11 cellular contexts compared by ENCODE assay signal in the genomic region with DNA sequence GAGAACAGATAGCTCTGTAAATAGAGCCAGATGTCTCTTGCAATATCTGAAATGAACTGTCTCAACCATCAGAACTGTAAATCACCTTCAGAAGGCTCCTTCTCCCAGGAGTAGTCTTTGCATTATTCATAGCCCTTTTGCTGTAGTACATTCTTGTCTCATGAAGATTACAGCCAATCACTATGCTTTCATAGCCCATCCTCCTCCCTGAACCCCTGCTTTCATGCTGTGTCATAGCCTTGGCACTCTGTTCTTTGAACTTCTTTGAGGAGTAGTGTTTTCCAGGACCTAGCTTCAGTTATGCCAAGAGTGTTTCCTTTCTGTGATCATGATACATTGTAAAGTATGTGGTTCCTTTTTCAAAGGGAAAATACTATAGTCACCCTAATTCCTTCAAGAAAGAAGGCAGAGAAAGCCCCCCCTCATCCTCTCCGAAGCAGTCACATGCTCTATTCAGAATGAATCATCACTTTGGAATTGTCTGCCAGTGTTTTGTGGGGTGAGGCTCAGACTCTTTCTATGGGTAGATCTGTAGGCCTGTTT.
DNase-seq lines count a peak whose midpoint lies in the region; ATAC-seq and TF ChIP-seq lines count a peak whose summit lies in the region.
"Had no signal": no experiment of that assay in that cellular context is flagged by ENCODE, and none has a peak within 500 bp of the region (broad histone marks: within the 10 kb centered on the region; RNA-seq: fewer than 3 reads in every experiment).

No MANE protein-coding gene starts in this region.

- H3K27me3 ChIP-seq in GM23338 (ENCODE audit: insufficient read depth) (no peaks in the 10 kb centered on the region), SJSA1 (replicated peaks) (no peaks in the 10 kb centered on the region), sigmoid colon (no peaks in the 10 kb centered on the region), Karpas-422 (ENCODE audit: low read length) (no peaks in the 10 kb centered on the region)
- H3K27me3 ChIP-seq: SJCRH30 had no signal

- H3K9me3 ChIP-seq in SJSA1 (replicated peaks) (no peaks in the 10 kb centered on the region), sigmoid colon (no peaks in the 10 kb centered on the region), Karpas-422 (ENCODE audit: low read length) (no peaks in the 10 kb centered on the region)
- H3K9me3 ChIP-seq: SJCRH30 had no signal

- H3K4me1 ChIP-seq in GM23338 (ENCODE audit: insufficient read depth) (peaks cover 19% of the 10 kb centered on the region), SJSA1 (replicated peaks) (peaks cover 55% of the 10 kb centered on the region), sigmoid colon (peaks cover 0 to 18% (median 14%) of the 10 kb centered on the region in 4 donors), Karpas-422 (ENCODE audit: low read length) (no peaks in the 10 kb centered on the region)
- H3K4me1 ChIP-seq: SJCRH30 had no signal

- H2AFZ ChIP-seq in GM23338, result 0 out of 2 replicates have a peak overlapping the region, but pooled peaks have one; percentile 3
- no peak overlapping the region for H2AFZ ChIP-seq in Karpas-422 (ENCODE audit: low read length)

- intact Hi-C loops in sigmoid colon (cut with DNase I), result no loop called here

- DNase-seq in GM23338 (ENCODE audit: low spot score) (peak; percentile 65), SJSA1 (ENCODE audit: low read depth in 1 of 2, low spot score in 2 of 2) (peak; percentile 90 to 98), fibroblast of villous mesenchyme (ENCODE audit: low read depth) (peak; percentile 86), sigmoid colon (no peak), Karpas-422 (no peak), glutamatergic neuron (no peak)
- no peak for DNase-seq in activated CD4-positive, alpha-beta T cell treated with anti-CD3 and anti-CD28 coated beads for 4 hours

- TF ChIP-seq EP300 in sigmoid colon (IDR thresholded peaks at IDR 0.05), result no peak

- no peak for TF ChIP-seq CTCF in GM23338 (conservative IDR thresholded peaks at IDR 0.05; ENCODE audit: low read depth in 2 of 2)
- no peak for TF ChIP-seq CTCF in fibroblast of villous mesenchyme (IDR thresholded peaks at IDR 0.05; ENCODE audit: insufficient read depth, low read depth, low read length)
- no peak for TF ChIP-seq CTCF in sigmoid colon (IDR thresholded peaks at IDR 0.05)
- TF ChIP-seq CTCF in glutamatergic neuron (IDR thresholded peaks at IDR 0.05; ENCODE audit: partially characterized antibody, unreplicated experiment), result no peak

- H3K9me3 Mint-ChIP-seq in GM23338 (no peaks in the 10 kb centered on the region), glutamatergic neuron (ENCODE audit: unreplicated experiment) (peaks cover 2% of the 10 kb centered on the region)
- H3K9me3 Mint-ChIP-seq: activated naive CD4-positive, alpha-beta T cell treated with anti-CD3 and anti-CD28 coated beads, Interleukin-2, amount 50 U/mL, for 72 hours; stimulated activated effector memory CD8-positive, alpha-beta T cell treated with anti-CD3 and anti-CD28 coated beads, Interleukin-12 subunit alpha, Interleukin-12 subunit beta, amount 100 ng/mL, for 72 hours had no signal

- H3K4me3 ChIP-seq in GM23338, result no peak overlapping the region
- H3K4me3 ChIP-seq in SJSA1, result no peak overlapping the region
- no peak overlapping the region for H3K4me3 ChIP-seq in fibroblast of villous mesenchyme (ENCODE audit: low read depth, low read length)
- H3K4me3 ChIP-seq in sigmoid colon, result no peak overlapping the region
- no peak overlapping the region for H3K4me3 ChIP-seq in Karpas-422 (ENCODE audit: low read length)
- H3K4me3 ChIP-seq: SJCRH30 had no signal

- no peak overlapping the region for H3K27ac ChIP-seq in GM23338 (ENCODE audit: low read depth)
- peak overlapping the region; percentile 91 for H3K27ac ChIP-seq in SJSA1
- peak overlapping the region in 3 of 4 donors; percentile 5 to 57 (median 24) for H3K27ac ChIP-seq in sigmoid colon
- H3K27ac ChIP-seq in Karpas-422 (ENCODE audit: low read length), result no peak overlapping the region
- H3K27ac ChIP-seq: SJCRH30 had no signal

- H3K27me3 Mint-ChIP-seq in GM23338 (ENCODE audit: insufficient read depth, low read depth, poor library complexity) (peaks cover 5% of the 10 kb centered on the region), glutamatergic neuron (ENCODE audit: unreplicated experiment) (peaks cover 2% of the 10 kb centered on the region)

- H3K4me3 Mint-ChIP-seq in GM23338 (no peak overlapping the region), glutamatergic neuron (ENCODE audit: unreplicated experiment) (no peak overlapping the region)
- H3K4me3 Mint-ChIP-seq: stimulated activated effector memory CD8-positive, alpha-beta T cell treated with anti-CD3 and anti-CD28 coated beads, Interleukin-12 subunit alpha, Interleukin-12 subunit beta, amount 100 ng/mL, for 72 hours had no signal

- ATAC-seq in GM23338 (peak; percentile 90), HG03469 (IDR thresholded peaks at IDR 0.05; ENCODE audit: unreplicated experiment) (no peak)
- ATAC-seq: activated naive CD4-positive, alpha-beta T cell treated with anti-CD3 and anti-CD28 coated beads, Interleukin-2, amount 50 U/mL, for 72 hours; stimulated activated effector memory CD8-positive, alpha-beta T cell treated with anti-CD3 and anti-CD28 coated beads, Interleukin-12 subunit alpha, Interleukin-12 subunit beta, amount 100 ng/mL, for 72 hours had no signal

- peaks cover 21% of the 10 kb centered on the region for H3K4me1 Mint-ChIP-seq in GM23338
- H3K4me1 Mint-ChIP-seq in glutamatergic neuron (ENCODE audit: low read depth, unreplicated experiment), result peaks cover 9% of the 10 kb centered on the region
- H3K4me1 Mint-ChIP-seq: stimulated activated effector memory CD8-positive, alpha-beta T cell treated with anti-CD3 and anti-CD28 coated beads, Interleukin-12 subunit alpha, Interleukin-12 subunit beta, amount 100 ng/mL, for 72 hours had no signal

- H4K20me1 ChIP-seq in GM23338 (replicated peaks; ENCODE audit: insufficient read depth) (no peaks in the 10 kb centered on the region), Karpas-422 (ENCODE audit: insufficient read depth, low read depth, low read length) (no peaks in the 10 kb centered on the region)

- no peaks in the 10 kb centered on the region for H3K36me3 ChIP-seq in GM23338 (ENCODE audit: insufficient read depth)
- H3K36me3 ChIP-seq in SJSA1, result no peaks in the 10 kb centered on the region
- no peaks in the 10 kb centered on the region for H3K36me3 ChIP-seq in sigmoid colon
- H3K36me3 ChIP-seq in Karpas-422 (ENCODE audit: insufficient read depth, low read length), result no peaks in the 10 kb centered on the region
- H3K36me3 ChIP-seq: SJCRH30 had no signal

- no peak for TF ChIP-seq POLR2A in sigmoid colon (IDR thresholded peaks at IDR 0.05)

- H3K27ac Mint-ChIP-seq in GM23338 (peak overlapping the region; percentile 94), glutamatergic neuron (ENCODE audit: unreplicated experiment) (no peak overlapping the region)
- H3K27ac Mint-ChIP-seq: stimulated activated effector memory CD8-positive, alpha-beta T cell treated with anti-CD3 and anti-CD28 coated beads, Interleukin-12 subunit alpha, Interleukin-12 subunit beta, amount 100 ng/mL, for 72 hours had no signal

- H3K79me2 ChIP-seq in GM23338 (replicated peaks; ENCODE audit: insufficient read depth) (no peaks in the 10 kb centered on the region), Karpas-422 (ENCODE audit: low read length) (no peaks in the 10 kb centered on the region)

- no peaks in the 10 kb centered on the region for H3K9me2 ChIP-seq in GM23338 (ENCODE audit: insufficient read depth)
- H3K9me2 ChIP-seq in Karpas-422 (replicated peaks; ENCODE audit: insufficient read depth, low read length), result no peaks in the 10 kb centered on the region

- no peak overlapping the region for H3K9ac ChIP-seq in Karpas-422 (ENCODE audit: low read length)

- no peaks in the 10 kb centered on the region for H3F3A ChIP-seq in GM23338 (replicated peaks; ENCODE audit: low read depth)

- WGBS in sigmoid colon, 2 donors, result 10 to 36% methylated on average over 1 of the region's 1 CpG

- H3K4me2 ChIP-seq in GM23338, result no peak overlapping the region
- no peak overlapping the region for H3K4me2 ChIP-seq in Karpas-422 (ENCODE audit: low read depth, low read length, poor library complexity, severe bottlenecking)

- H3K36me3 Mint-ChIP-seq in GM23338 (ENCODE audit: low read depth), result no peaks in the 10 kb centered on the region
- no peaks in the 10 kb centered on the region for H3K36me3 Mint-ChIP-seq in glutamatergic neuron (ENCODE audit: unreplicated experiment)
- H3K36me3 Mint-ChIP-seq: activated naive CD4-positive, alpha-beta T cell treated with anti-CD3 and anti-CD28 coated beads, Interleukin-2, amount 50 U/mL, for 72 hours; stimulated activated effector memory CD8-positive, alpha-beta T cell treated with anti-CD3 and anti-CD28 coated beads, Interleukin-12 subunit alpha, Interleukin-12 subunit beta, amount 100 ng/mL, for 72 hours had no signal

TF ChIP-seq in GM23338, 12 proteins besides CTCF, POLR2A, EP300 and RAD21:
- TF ChIP-seq CREB1 (CRISPR knock-in tag; IDR thresholded peaks at IDR 0.05; ENCODE audit: low read depth), result no peak
- TF ChIP-seq STAT1 (IDR thresholded peaks at IDR 0.05; ENCODE audit: unreplicated experiment), result no peak
- TF ChIP-seq, protein P1, sequence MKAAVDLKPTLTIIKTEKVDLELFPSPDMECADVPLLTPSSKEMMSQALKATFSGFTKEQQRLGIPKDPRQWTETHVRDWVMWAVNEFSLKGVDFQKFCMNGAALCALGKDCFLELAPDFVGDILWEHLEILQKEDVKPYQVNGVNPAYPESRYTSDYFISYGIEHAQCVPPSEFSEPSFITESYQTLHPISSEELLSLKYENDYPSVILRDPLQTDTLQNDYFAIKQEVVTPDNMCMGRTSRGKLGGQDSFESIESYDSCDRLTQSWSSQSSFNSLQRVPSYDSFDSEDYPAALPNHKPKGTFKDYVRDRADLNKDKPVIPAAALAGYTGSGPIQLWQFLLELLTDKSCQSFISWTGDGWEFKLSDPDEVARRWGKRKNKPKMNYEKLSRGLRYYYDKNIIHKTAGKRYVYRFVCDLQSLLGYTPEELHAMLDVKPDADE (IDR thresholded peaks at IDR 0.05), result no peak
- no peak for TF ChIP-seq ZNF331 (CRISPR knock-in tag; IDR thresholded peaks at IDR 0.05; ENCODE audit: low read depth)

Comparison
In these comparisons a context has a peak if more than half of its experiments do, and no peak if none do; other contexts are left out.
1. DNase-seq: peak in GM23338 (single experiment), SJSA1 (2 of 2) and fibroblast of villous mesenchyme (single experiment); none in sigmoid colon (single experiment), Karpas-422 (single experiment), activated CD4-positive, alpha-beta T cell treated with anti-CD3 and anti-CD28 coated beads for 4 hours (0 of 2) and glutamatergic neuron (single experiment).
2. H3K27ac ChIP-seq: peak in SJSA1 (single experiment) and sigmoid colon (3 of 4); none in GM23338 (single experiment) and Karpas-422 (single experiment).